In genomic region chr20:24991897-24992419, GRCh38 we compare ENCODE assay signal across 8 cellular contexts. TPM values are rescaled to one million over a fixed set of nuclear protein-coding genes. Genes with fewer than 3 reads are reported as not detected.
DNase-seq lines count a peak whose midpoint lies in the region; ATAC-seq and TF ChIP-seq lines count a peak whose summit lies in the region.

No MANE protein-coding gene starts in this region.

- peak overlapping the region; percentile 95 for H3K27ac Mint-ChIP-seq in activated B cell treated with CpG ODN at 0.5 μM for 24 hours
- H3K27ac Mint-ChIP-seq in osteocyte (ENCODE audit: unreplicated experiment), result peak overlapping the region; percentile 95

- H3K4me3 ChIP-seq in DND-41 (ENCODE audit: low read depth in 1 of 2, low read length in 2 of 2), result peak overlapping the region; percentile 50 to 80
- H3K4me3 ChIP-seq in fibroblast of villous mesenchyme (ENCODE audit: low read depth, low read length), result peak overlapping the region; percentile 97

- peaks cover 54% of the 10 kb centered on the region for H3K4me1 ChIP-seq in DND-41 (ENCODE audit: insufficient read depth, low read length)

- H2AFZ ChIP-seq in DND-41 (ENCODE audit: low read depth, low read length), result peak overlapping the region; percentile 87

- POLR2A ChIA-PET in activated B cell treated with CpG ODN at 0.5 μM for 24 hours (lab: Charles Lee), result interaction anchor here (3.3 kb wide), 1 partner anchor 67 kb away, joined by 35 read pairs; the partner anchor contains the start of gene ACSS1

- peak overlapping the region; percentile 63 for H3K9ac ChIP-seq in DND-41 (ENCODE audit: low read depth, low read length)

- H3K36me3 ChIP-seq in DND-41 (ENCODE audit: insufficient read depth, low read length), result peaks cover 6% of the 10 kb centered on the region

- no peaks in the 10 kb centered on the region for H3K27me3 Mint-ChIP-seq in activated B cell treated with CpG ODN at 0.5 μM for 24 hours
- H3K27me3 Mint-ChIP-seq in osteocyte (ENCODE audit: unreplicated experiment), result peaks cover under 1% of the 10 kb centered on the region

- peaks cover 17% of the 10 kb centered on the region for H3K36me3 Mint-ChIP-seq in activated B cell treated with CpG ODN at 0.5 μM for 24 hours (ENCODE audit: low read depth)
- H3K36me3 Mint-ChIP-seq in osteocyte (ENCODE audit: unreplicated experiment), result peaks cover 2% of the 10 kb centered on the region

- H3K9me3 ChIP-seq in DND-41 (ENCODE audit: insufficient read depth, low read length, severe bottlenecking), result no peaks in the 10 kb centered on the region

- intact Hi-C loops in activated B cell treated with CpG ODN at 0.5 μM for 24 hours (cut with micrococcal nuclease), result loop anchor here (1.0 to 5.0 kb wide), 9 partner anchors 66 to 1641 kb away; partner anchors contain the start of genes ACSS1, ENTPD6, NANP and NXT1

- H3K27ac ChIP-seq in DND-41 (ENCODE audit: low read length), result peak overlapping the region; percentile 87

- H3K4me3 Mint-ChIP-seq in activated B cell treated with CpG ODN at 0.5 μM for 24 hours (peak overlapping the region; percentile 92), osteocyte (ENCODE audit: unreplicated experiment) (peak overlapping the region; percentile 92)

- peaks cover 55% of the 10 kb centered on the region for H3K79me2 ChIP-seq in DND-41 (ENCODE audit: insufficient read depth, low read length)

- H3K4me1 Mint-ChIP-seq in activated B cell treated with CpG ODN at 0.5 μM for 24 hours, result peaks cover 48% of the 10 kb centered on the region
- H3K4me1 Mint-ChIP-seq in osteocyte (ENCODE audit: unreplicated experiment), result peaks cover 42% of the 10 kb centered on the region

- TF ChIP-seq CTCF in DND-41 (IDR thresholded peaks at IDR 0.05; ENCODE audit: borderline replicate concordance, extremely low read depth, low read length, poor library complexity, severe bottlenecking) (no peak), activated B cell treated with CpG ODN at 0.5 μM for 24 hours (IDR thresholded peaks at IDR 0.05) (no peak), fibroblast of villous mesenchyme (IDR thresholded peaks at IDR 0.05; ENCODE audit: insufficient read depth, low read depth, low read length) (no peak), osteocyte (IDR thresholded peaks at IDR 0.05) (no peak)

- peak overlapping the region; percentile 91 for H3K4me2 ChIP-seq in DND-41 (ENCODE audit: insufficient read depth, low read length)

- ATAC-seq in DND-41 (ENCODE audit: insufficient read depth, low read depth) (peak; percentile 20), GM19438 (IDR thresholded peaks at IDR 0.05; ENCODE audit: low read depth, unreplicated experiment) (peak; percentile 29), HG03457 (IDR thresholded peaks at IDR 0.05; ENCODE audit: unreplicated experiment) (peak; percentile 19), activated B cell treated with CpG ODN at 0.5 μM for 24 hours (ENCODE audit: low read depth) (peak; percentile 12)

- H4K20me1 ChIP-seq in DND-41 (ENCODE audit: insufficient read depth, low read length), result peaks cover 8% of the 10 kb centered on the region; the same call in 1 of the 2 replicates

- no peaks in the 10 kb centered on the region for H3K27me3 ChIP-seq in DND-41 (ENCODE audit: insufficient read depth, low read length, poor library complexity)

- CTCF ChIA-PET in activated B cell treated with CpG ODN at 0.5 μM for 24 hours (lab: Charles Lee), result no interaction called here

- DNase-seq in DND-41 (peak; percentile 52), activated B cell treated with CpG ODN at 0.5 μM for 24 hours (no peak), fibroblast of villous mesenchyme (ENCODE audit: low read depth) (peak; percentile 19), osteocyte (ENCODE audit: extremely low spot score, unreplicated experiment) (no peak), globus pallidus (ENCODE audit: low spot score) (no peak), HPDE6-E6E7 (ENCODE audit: extremely low spot score) (no peak)

- H3K9me3 Mint-ChIP-seq in activated B cell treated with CpG ODN at 0.5 μM for 24 hours (no peaks in the 10 kb centered on the region), osteocyte (ENCODE audit: unreplicated experiment) (no peaks in the 10 kb centered on the region)

RNA-seq across cellular contexts. Expression of gene APMAP, which starts 0.6 kb away (rescaled TPM):
- total RNA-seq in activated B cell treated with CpG ODN at 0.5 μM for 24 hours, result 22.3 and 24.9 TPM in 2 replicates
- total RNA-seq in fibroblast of villous mesenchyme, result 72.2 and 81.2 TPM in 2 replicates
- total RNA-seq in osteocyte, result 76.3 and 80.0 TPM in 2 replicates

RNA-seq across cellular contexts. Expression of gene CST7, which starts 42.9 kb away (rescaled TPM):
- total RNA-seq in activated B cell treated with CpG ODN at 0.5 μM for 24 hours (0.86 and 1.0 TPM in 2 replicates), fibroblast of villous mesenchyme (not detected in 2 replicates), osteocyte (not detected in 2 replicates)

Comparison
In these comparisons a context has a peak if more than half of its experiments do, and no peak if none do; other contexts are left out.
1. DNase-seq: peak in DND-41 (single experiment) and fibroblast of villous mesenchyme (single experiment); none in activated B cell treated with CpG ODN at 0.5 μM for 24 hours (single experiment), osteocyte (single experiment), globus pallidus (single experiment) and HPDE6-E6E7 (single experiment).
2. Peak in every context shown above with its lines, with median percentiles within 50 percentile points of each other: ATAC-seq.